Comparison of ENCODE assay signal across 9 cellular contexts in genomic region chr22:50326225-50326958, GRCh38. TPM values are rescaled to one million over a fixed set of nuclear protein-coding genes. Genes with fewer than 3 reads are reported as not detected.
A peak's percentile ranks its signal among the peaks of the same experiment; 100 is the strongest.
DNase-seq lines count a peak whose midpoint lies in the region.
"Had no signal": no experiment of that assay in that cellular context is flagged by ENCODE, and none has a peak within 500 bp of the region (broad histone marks: within the 10 kb centered on the region; RNA-seq: fewer than 3 reads in every experiment).

No MANE protein-coding gene starts in this region.

- peak overlapping the region; percentile 85 for H3K4me3 Mint-ChIP-seq in activated CD4-positive, alpha-beta T cell treated with anti-CD3 and anti-CD28 coated beads, Interleukin-2, amount 10 ng/mL, durations not matched to agents 24 days and 14 days
- H3K4me3 Mint-ChIP-seq in activated CD4-positive, alpha-beta memory T cell treated with anti-CD3 and anti-CD28 coated beads, Interleukin-2, amount 10 ng/mL, durations not matched to agents 7 days and 5 days = peak overlapping the region; percentile 73
- peak overlapping the region; percentile 75 to 85 (median 80) for H3K4me3 Mint-ChIP-seq in immature natural killer cell

- H3K27ac ChIP-seq in subcutaneous abdominal adipose tissue (ENCODE audit: low read depth, low read length) = no peak overlapping the region

- H3K4me1 Mint-ChIP-seq in activated CD4-positive, alpha-beta T cell treated with anti-CD3 and anti-CD28 coated beads, Interleukin-2, amount 10 ng/mL, durations not matched to agents 24 days and 14 days = peaks cover 13% of the 10 kb centered on the region
- H3K4me1 Mint-ChIP-seq in activated CD4-positive, alpha-beta memory T cell treated with anti-CD3 and anti-CD28 coated beads, Interleukin-2, amount 10 ng/mL, durations not matched to agents 7 days and 5 days = peaks cover 23% of the 10 kb centered on the region
- H3K4me1 Mint-ChIP-seq in immature natural killer cell = peaks cover 8 to 10% of the 10 kb centered on the region in 2 donors

- peaks cover 18% of the 10 kb centered on the region for H3K27me3 Mint-ChIP-seq in activated CD4-positive, alpha-beta T cell treated with anti-CD3 and anti-CD28 coated beads, Interleukin-2, amount 10 ng/mL, durations not matched to agents 24 days and 14 days
- H3K27me3 Mint-ChIP-seq in activated CD4-positive, alpha-beta memory T cell treated with anti-CD3 and anti-CD28 coated beads, Interleukin-2, amount 10 ng/mL, durations not matched to agents 7 days and 5 days = peaks cover 21% of the 10 kb centered on the region
- peaks cover 3 to 10% (median 3%) of the 10 kb centered on the region in 3 donors for H3K27me3 Mint-ChIP-seq in immature natural killer cell (ENCODE audit: low read depth in 3 of 3)

- peak overlapping the region; percentile 68 to 86 (median 71) for H3K4me3 ChIP-seq in subcutaneous abdominal adipose tissue (ENCODE audit: low read depth in 1 of 5, low read length in 5 of 5)

- peaks cover 3% of the 10 kb centered on the region for H3K36me3 Mint-ChIP-seq in activated CD4-positive, alpha-beta T cell treated with anti-CD3 and anti-CD28 coated beads, Interleukin-2, amount 10 ng/mL, durations not matched to agents 24 days and 14 days (ENCODE audit: low read depth)
- no peaks in the 10 kb centered on the region for H3K36me3 Mint-ChIP-seq in activated CD4-positive, alpha-beta memory T cell treated with anti-CD3 and anti-CD28 coated beads, Interleukin-2, amount 10 ng/mL, durations not matched to agents 7 days and 5 days (ENCODE audit: low read depth)
- no peaks in the 10 kb centered on the region for H3K36me3 Mint-ChIP-seq in immature natural killer cell

- no peaks in the 10 kb centered on the region for H3K36me3 ChIP-seq in subcutaneous abdominal adipose tissue (ENCODE audit: control insufficient read depth in 5 of 5, insufficient read depth in 5 of 5, low read length in 5 of 5)
- H3K36me3 ChIP-seq: adrenal gland had no signal

- H3K9ac ChIP-seq in subcutaneous abdominal adipose tissue (ENCODE audit: low read length in 5 of 5) = peak overlapping the region in 4 of 5 donors; percentile 51 to 71 (median 60)

- peak overlapping the region; percentile 62 for H3K27ac Mint-ChIP-seq in activated CD4-positive, alpha-beta T cell treated with anti-CD3 and anti-CD28 coated beads, Interleukin-2, amount 10 ng/mL, durations not matched to agents 24 days and 14 days
- H3K27ac Mint-ChIP-seq in activated CD4-positive, alpha-beta memory T cell treated with anti-CD3 and anti-CD28 coated beads, Interleukin-2, amount 10 ng/mL, durations not matched to agents 7 days and 5 days = no peak overlapping the region
- H3K27ac Mint-ChIP-seq in immature natural killer cell = peak overlapping the region in 5 of 6 donors; percentile 19 to 77 (median 40)

- no peaks in the 10 kb centered on the region for H3K27me3 ChIP-seq in subcutaneous abdominal adipose tissue (ENCODE audit: control insufficient read depth in 5 of 5, insufficient read depth in 4 of 5, low read length in 5 of 5)
- H3K27me3 ChIP-seq: adrenal gland had no signal

- no peaks in the 10 kb centered on the region for H3K9me3 ChIP-seq in subcutaneous abdominal adipose tissue (ENCODE audit: control insufficient read depth in 5 of 5, low read length in 5 of 5)
- H3K9me3 ChIP-seq: adrenal gland had no signal

- no peak for DNase-seq in activated CD4-positive, alpha-beta T cell treated with anti-CD3 and anti-CD28 coated beads, Interleukin-2, amount 10 ng/mL, durations not matched to agents 24 days and 14 days
- no peak for DNase-seq in activated CD4-positive, alpha-beta T cell treated with anti-CD3 and anti-CD28 coated beads, Interleukin-2, amount 50 U/mL, for 48 hours
- no peak for DNase-seq in activated CD4-positive, alpha-beta memory T cell treated with anti-CD3 and anti-CD28 coated beads, Interleukin-2, amount 10 ng/mL, durations not matched to agents 7 days and 5 days
- DNase-seq in immature natural killer cell = no peak
- DNase-seq in NCI-H524 treated with DMSO at 0.1 percent for 48 hours (lab: John Stamatoyannopoulos, UW) = no peak
- DNase-seq in stimulated activated CD4-positive, alpha-beta T cell treated with anti-CD3 and anti-CD28 coated beads, Interleukin-4, amount 100 ng/mL, for 24 hours = no peak
- DNase-seq in Ammon's horn (ENCODE audit: low spot score) = no peak

- CTCF ChIA-PET in activated CD4-positive, alpha-beta memory T cell treated with anti-CD3 and anti-CD28 coated beads, Interleukin-2, amount 10 ng/mL, durations not matched to agents 7 days and 5 days (lab: Charles Lee) = interaction anchor here (0.6 to 1.5 kb wide), 5 partner anchors 15 to 89 kb away, joined by 3 to 10 read pairs (median 4); partner anchors contain the start of gene HDAC10

- no peaks in the 10 kb centered on the region for H3K9me3 Mint-ChIP-seq in activated CD4-positive, alpha-beta T cell treated with anti-CD3 and anti-CD28 coated beads, Interleukin-2, amount 10 ng/mL, durations not matched to agents 24 days and 14 days
- H3K9me3 Mint-ChIP-seq in activated CD4-positive, alpha-beta memory T cell treated with anti-CD3 and anti-CD28 coated beads, Interleukin-2, amount 10 ng/mL, durations not matched to agents 7 days and 5 days = no peaks in the 10 kb centered on the region
- no peaks in the 10 kb centered on the region for H3K9me3 Mint-ChIP-seq in immature natural killer cell

- intact Hi-C loops in activated CD4-positive, alpha-beta T cell treated with anti-CD3 and anti-CD28 coated beads, Interleukin-2, amount 10 ng/mL, durations not matched to agents 24 days and 14 days (cut with micrococcal nuclease) = loop anchor here (2.0 to 5.0 kb wide), 2 partner anchors 56 to 74 kb away; partner anchors contain the start of genes HDAC10 and MAPK11

- POLR2A ChIA-PET in activated CD4-positive, alpha-beta memory T cell treated with anti-CD3 and anti-CD28 coated beads, Interleukin-2, amount 10 ng/mL, durations not matched to agents 7 days and 5 days (lab: Charles Lee) = interaction anchor here (0.6 to 3.0 kb wide), 6 partner anchors 11 to 149 kb away, joined by 3 to 11 read pairs (median 4); no protein-coding TSS in a partner anchor

- peaks cover 3 to 23% (median 17%) of the 10 kb centered on the region in 5 donors for H3K4me1 ChIP-seq in subcutaneous abdominal adipose tissue (ENCODE audit: control insufficient read depth in 5 of 5, insufficient read depth in 5 of 5, low read length in 5 of 5)

RNA-seq across cellular contexts. Expression of gene DENND6B, which starts 0.4 kb away (rescaled TPM):
- 1.4 and 2.2 TPM in 2 replicates for total RNA-seq in activated CD4-positive, alpha-beta T cell treated with anti-CD3 and anti-CD28 coated beads, Interleukin-2, amount 10 ng/mL, durations not matched to agents 24 days and 14 days
- total RNA-seq in activated CD4-positive, alpha-beta memory T cell treated with anti-CD3 and anti-CD28 coated beads, Interleukin-2, amount 10 ng/mL, durations not matched to agents 7 days and 5 days = 1 to 10 TPM; 5.0 to 5.6 TPM
- polyA plus RNA-seq in immature natural killer cell = under 1 TPM in 2 of 3 donors, not detected in 1; 0.23 to 0.34 TPM

RNA-seq across cellular contexts. Expression of gene PPP6R2, which starts 16.7 kb away (rescaled TPM):
- 44.0 and 44.1 TPM in 2 replicates for total RNA-seq in activated CD4-positive, alpha-beta T cell treated with anti-CD3 and anti-CD28 coated beads, Interleukin-2, amount 10 ng/mL, durations not matched to agents 24 days and 14 days
- 10 to 100 TPM; 56.5 to 58.9 TPM for total RNA-seq in activated CD4-positive, alpha-beta memory T cell treated with anti-CD3 and anti-CD28 coated beads, Interleukin-2, amount 10 ng/mL, durations not matched to agents 7 days and 5 days
- 10 to 100 TPM; 13.5 to 43.5 (median 19.6) TPM for polyA plus RNA-seq in immature natural killer cell

RNA-seq across cellular contexts. Expression of gene PLXNB2, which starts 18.9 kb away (rescaled TPM):
- total RNA-seq in activated CD4-positive, alpha-beta T cell treated with anti-CD3 and anti-CD28 coated beads, Interleukin-2, amount 10 ng/mL, durations not matched to agents 24 days and 14 days = 9.0 and 9.5 TPM in 2 replicates
- 10 to 100 TPM; 21.5 to 23.5 TPM for total RNA-seq in activated CD4-positive, alpha-beta memory T cell treated with anti-CD3 and anti-CD28 coated beads, Interleukin-2, amount 10 ng/mL, durations not matched to agents 7 days and 5 days
- 1 to 10 TPM in 2 of 3 donors, not detected in 1; 1.1 to 1.6 TPM for polyA plus RNA-seq in immature natural killer cell

RNA-seq across cellular contexts. Expression of gene MAPK11, which starts 56.2 kb away (rescaled TPM):
- total RNA-seq in activated CD4-positive, alpha-beta T cell treated with anti-CD3 and anti-CD28 coated beads, Interleukin-2, amount 10 ng/mL, durations not matched to agents 24 days and 14 days = 27.8 and 29.0 TPM in 2 replicates
- total RNA-seq in activated CD4-positive, alpha-beta memory T cell treated with anti-CD3 and anti-CD28 coated beads, Interleukin-2, amount 10 ng/mL, durations not matched to agents 7 days and 5 days = 10 to 100 TPM; 13.4 to 14.2 TPM
- polyA plus RNA-seq in immature natural killer cell = under 1 TPM in 2 of 3 donors, not detected in 1; 0.12 to 0.22 TPM
